11 cellular contexts compared by ENCODE assay signal in genomic region chr1:47449702-47450552, GRCh38. TPM values are rescaled to one million over a fixed set of nuclear protein-coding genes. Genes with fewer than 3 reads are reported as not detected.
A peak's percentile ranks its signal among the peaks of the same experiment; 100 is the strongest.
DNase-seq lines count a peak whose midpoint lies in the region; ATAC-seq, FAIRE-seq and TF ChIP-seq lines count a peak whose summit lies in the region.
"Had no signal": no experiment of that assay in that cellular context is flagged by ENCODE, and none has a peak within 500 bp of the region (broad histone marks: within the 10 kb centered on the region; RNA-seq: fewer than 3 reads in every experiment).

No MANE protein-coding gene starts in this region.

- intact Hi-C loops in left cardiac atrium (cut with DNase I): no loop called here

- H3K27ac ChIP-seq in SJCRH30: no peak overlapping the region
- H3K27ac ChIP-seq in tibial nerve: peak overlapping the region in 2 of 4 donors; percentile 55 to 61
- H3K27ac ChIP-seq: coronary artery, skin epidermis had no signal

- 21 to 31% methylated on average over 39 to 40 of the region's 43 CpGs for WGBS in tibial nerve, 2 donors

- no peak overlapping the region for H3K4me3 ChIP-seq in SJCRH30
- peak overlapping the region in 1 of 4 donors; percentile 6 for H3K4me3 ChIP-seq in tibial nerve
- H3K4me3 ChIP-seq: coronary artery, skin epidermis had no signal

- 0 out of 2 replicates have a peak, but pooled peaks cover 4% of the 10 kb centered on the region for H3K27me3 ChIP-seq in SJCRH30
- peaks cover 0 to 65% of the 10 kb centered on the region in 2 donors for H3K27me3 ChIP-seq in tibial nerve

- H3K9me3 ChIP-seq in SJCRH30 (replicated peaks) (no peaks in the 10 kb centered on the region), tibial nerve (no peaks in the 10 kb centered on the region)

- peak; percentile 73 to 84 for ATAC-seq in left cardiac atrium

- H3K4me1 ChIP-seq in SJCRH30 (no peaks in the 10 kb centered on the region), tibial nerve (peaks cover 0 to 30% (median 0%) of the 10 kb centered on the region in 4 donors)

- FAIRE-seq in urothelium cell line (lab: Jason Lieb, UNC): no peak

- TF ChIP-seq POLR2A in tibial nerve (IDR thresholded peaks at IDR 0.05): no peak

- TF ChIP-seq EP300 in tibial nerve (IDR thresholded peaks at IDR 0.05): no peak

- H3K36me3 ChIP-seq in SJCRH30 (no peaks in the 10 kb centered on the region), tibial nerve (no peaks in the 10 kb centered on the region)

- TF ChIP-seq CTCF in tibial nerve (IDR thresholded peaks at IDR 0.05): peak; percentile 28 to 68 (median 43)

- DNase-seq in activated CD4-positive, alpha-beta T cell treated with anti-CD3 and anti-CD28 coated beads for 48 hours: peak; percentile 29
- DNase-seq in activated CD4-positive, alpha-beta T cell treated with anti-CD3 and anti-CD28 coated beads for 4 hours: no peak
- DNase-seq in SJCRH30 (peak; percentile 22 to 42), left cardiac atrium (peak; percentile 47), tibial nerve (ENCODE audit: low spot score in 2 of 2) (peak in 1 of 2 donors; percentile 37), urothelium cell line (ENCODE audit: low spot score) (no peak), SHP77 treated with DMSO at 0.1 percent for 48 hours (lab: John Stamatoyannopoulos, UW) (no peak)
- no peak for DNase-seq in activated CD8-positive, alpha-beta memory T cell treated with anti-CD3 and anti-CD28 coated beads, Interleukin-2, amount 50 U/mL, for 48 hours
- DNase-seq: T-helper 1 cell had no signal

RNA-seq across cellular contexts. Expression of gene FOXD2, which starts 12.1 kb away (rescaled TPM):
- total RNA-seq in SJCRH30 (2014; rRNA removed; shearing (Covaris generic)): 1.7 and 2.2 TPM in 2 replicates
- total RNA-seq in left cardiac atrium (under 1 TPM; 0.06 to 0.08 TPM), tibial nerve (10 to 100 TPM; 11.7 to 34.7 (median 27.6) TPM)

RNA-seq across cellular contexts. Expression of gene FOXE3, which starts 33.8 kb away (rescaled TPM):
- not detected in 2 replicates for total RNA-seq in SJCRH30 (2014; rRNA removed; shearing (Covaris generic))
- not detected for total RNA-seq in left cardiac atrium
- total RNA-seq in tibial nerve: under 1 TPM in 2 of 4 donors, not detected in 2; 0.21 to 0.98 TPM

Comparison
In these comparisons a context has a peak if more than half of its experiments do, and no peak if none do; other contexts are left out.
1. DNase-seq: peak in activated CD4-positive, alpha-beta T cell treated with anti-CD3 and anti-CD28 coated beads for 48 hours (single experiment), SJCRH30 (2 of 2) and left cardiac atrium (single experiment); none in activated CD4-positive, alpha-beta T cell treated with anti-CD3 and anti-CD28 coated beads for 4 hours (0 of 2), urothelium cell line (single experiment), SHP77 treated with DMSO at 0.1 percent for 48 hours (single experiment) and activated CD8-positive, alpha-beta memory T cell treated with anti-CD3 and anti-CD28 coated beads, Interleukin-2, amount 50 U/mL, for 48 hours (single experiment).